Comparison of ENCODE assay signal across 8 cellular contexts in genomic region chr9:136108648-136109266, GRCh38. TPM values are rescaled to one million over a fixed set of nuclear protein-coding genes. Genes with fewer than 3 reads are reported as not detected.
DNase-seq lines count a peak whose midpoint lies in the region; ATAC-seq, FAIRE-seq and TF ChIP-seq lines count a peak whose summit lies in the region.

No MANE protein-coding gene starts in this region.

- peaks cover 5% of the 10 kb centered on the region; the same call in 1 of the 3 replicates for H3K36me3 Mint-ChIP-seq in GM23338 (ENCODE audit: low read depth)

- H2AFZ ChIP-seq in GM23338 = 0 out of 2 replicates have a peak overlapping the region, but pooled peaks have one; percentile 72

- no peak for TF ChIP-seq POLR2A in esophagus muscularis mucosa (IDR thresholded peaks at IDR 0.05; ENCODE audit: low read depth)
- no peak for TF ChIP-seq POLR2A in lower leg skin (IDR thresholded peaks at IDR 0.05)

- FAIRE-seq in small intestine (lab: Jason Lieb, UNC) = no peak

- H3K79me2 ChIP-seq in GM23338 (replicated peaks; ENCODE audit: insufficient read depth) = no peaks in the 10 kb centered on the region

- peak overlapping the region; percentile 76; the same call in 1 of the 2 replicates for H3K27ac ChIP-seq in GM23338 (ENCODE audit: low read depth)
- H3K27ac ChIP-seq in SK-N-MC = peak overlapping the region; percentile 86
- peak overlapping the region; percentile 80 to 88 (median 82) for H3K27ac ChIP-seq in esophagus muscularis mucosa (replicated peaks in 1 of 4)
- H3K27ac ChIP-seq in small intestine (ENCODE audit: low read depth in 1 of 2, low read length in 1 of 2) = peak overlapping the region; percentile 70 to 83

- H3K4me3 Mint-ChIP-seq in GM23338 = peak overlapping the region; percentile 27; the same call in 1 of the 3 replicates

- peak overlapping the region; percentile 82 for H3K4me2 ChIP-seq in GM23338

- DNase-seq in GM23338 (ENCODE audit: low spot score) (no peak), SK-N-MC (ENCODE audit: low read depth, low spot score) (no peak), esophagus muscularis mucosa (ENCODE audit: extremely low spot score) (no peak), small intestine (no peak), lower leg skin (ENCODE audit: low spot score in 2 of 2) (no peak), SIG-M5 (lab: John Stamatoyannopoulos, UW) (no peak)

- WGBS in esophagus muscularis mucosa = 77% methylated on average over 27 of the region's 27 CpGs
- 22 to 69% (median 52%) methylated on average over 27 of the region's 27 CpGs for WGBS in small intestine, 3 donors
- 48 to 63% methylated on average over 27 of the region's 27 CpGs for WGBS in lower leg skin, 2 donors

- no peaks in the 10 kb centered on the region for H3K9me3 Mint-ChIP-seq in GM23338

- H3K4me1 ChIP-seq in GM23338 (ENCODE audit: insufficient read depth) (peaks cover 46% of the 10 kb centered on the region), esophagus muscularis mucosa (peaks cover 71 to 76% (median 71%) of the 10 kb centered on the region in 4 donors), small intestine (ENCODE audit: control insufficient read depth in 2 of 2, insufficient read depth in 1 of 2, low read depth in 1 of 2, low read length in 1 of 2) (peaks cover 3 to 6% of the 10 kb centered on the region in 2 donors)

- intact Hi-C loops in esophagus muscularis mucosa (cut with DNase I) (no loop called here), lower leg skin (cut with DNase I; ENCODE audit: low total_unique reads) (no loop called here)

- H3K36me3 ChIP-seq in GM23338 (ENCODE audit: insufficient read depth) (no peaks in the 10 kb centered on the region), SK-N-MC (ENCODE audit: insufficient read depth, low read length) (no peaks in the 10 kb centered on the region), esophagus muscularis mucosa (peaks cover 0 to 6% (median under 1%) of the 10 kb centered on the region in 4 donors), small intestine (ENCODE audit: control insufficient read depth in 2 of 2, insufficient read depth in 2 of 2, low read length in 2 of 2) (no peaks in the 10 kb centered on the region)

- H3K27me3 ChIP-seq in GM23338 (ENCODE audit: insufficient read depth) = no peaks in the 10 kb centered on the region
- peaks cover 0 to 6% (median 0%) of the 10 kb centered on the region in 4 donors for H3K27me3 ChIP-seq in esophagus muscularis mucosa
- no peaks in the 10 kb centered on the region for H3K27me3 ChIP-seq in small intestine (ENCODE audit: control insufficient read depth in 2 of 2, insufficient read depth in 2 of 2, low read length in 2 of 2)

- H4K20me1 ChIP-seq in GM23338 (replicated peaks; ENCODE audit: insufficient read depth) = no peaks in the 10 kb centered on the region

- TF ChIP-seq CTCF in GM23338 (conservative IDR thresholded peaks at IDR 0.05; ENCODE audit: low read depth in 2 of 2) (no peak), esophagus muscularis mucosa (IDR thresholded peaks at IDR 0.05) (no peak), lower leg skin (IDR thresholded peaks at IDR 0.05) (no peak)

- no peak for TF ChIP-seq EP300 in esophagus muscularis mucosa (IDR thresholded peaks at IDR 0.05)

- H3K27ac Mint-ChIP-seq in GM23338 = no peak overlapping the region

- ATAC-seq in GM23338 = no peak
- ATAC-seq in GM21576 (IDR thresholded peaks at IDR 0.05; ENCODE audit: unreplicated experiment) = no peak
- ATAC-seq in GM21390 (IDR thresholded peaks at IDR 0.05; ENCODE audit: unreplicated experiment) = no peak

- peaks cover 56% of the 10 kb centered on the region for H3K4me1 Mint-ChIP-seq in GM23338

- H3K4me3 ChIP-seq in GM23338 = peak overlapping the region; percentile 57
- H3K4me3 ChIP-seq in SK-N-MC = peak overlapping the region; percentile 78
- peak overlapping the region; percentile 39 to 53 (median 48) for H3K4me3 ChIP-seq in esophagus muscularis mucosa
- peak overlapping the region in 1 of 2 donors; percentile 43 for H3K4me3 ChIP-seq in small intestine (ENCODE audit: low read depth in 1 of 2, low read length in 2 of 2)
- no peak overlapping the region for H3K4me3 ChIP-seq in lower leg skin (ENCODE audit: low read depth, poor library complexity, severe bottlenecking)

- H3K9me3 ChIP-seq in SK-N-MC (ENCODE audit: low read depth, low read length) = no peaks in the 10 kb centered on the region
- no peaks in the 10 kb centered on the region for H3K9me3 ChIP-seq in esophagus muscularis mucosa
- no peaks in the 10 kb centered on the region for H3K9me3 ChIP-seq in small intestine (ENCODE audit: control insufficient read depth, low read depth)

- peak overlapping the region; percentile 67 for H3K9ac ChIP-seq in SK-N-MC (ENCODE audit: insufficient read length)

- H3K27me3 Mint-ChIP-seq in GM23338 (ENCODE audit: insufficient read depth, low read depth, poor library complexity) = peaks cover 29% of the 10 kb centered on the region

- H3K9me2 ChIP-seq in GM23338 (ENCODE audit: insufficient read depth) = no peaks in the 10 kb centered on the region

- 0 out of 2 replicates have a peak, but pooled peaks cover 16% of the 10 kb centered on the region for H3F3A ChIP-seq in GM23338 (replicated peaks; ENCODE audit: low read depth)

TF ChIP-seq in GM23338, 12 proteins besides CTCF, POLR2A, EP300 and RAD21 (continues in another document):
- TF ChIP-seq STAT1 (IDR thresholded peaks at IDR 0.05; ENCODE audit: unreplicated experiment) = no peak
- no peak for TF ChIP-seq REST (IDR thresholded peaks at IDR 0.05; ENCODE audit: unreplicated experiment)
- TF ChIP-seq JUNB (IDR thresholded peaks at IDR 0.05; ENCODE audit: unreplicated experiment) = no peak
- no peak for TF ChIP-seq CREB1 (CRISPR knock-in tag; IDR thresholded peaks at IDR 0.05; ENCODE audit: low read depth)
- no peak for TF ChIP-seq NANOG (IDR thresholded peaks at IDR 0.05; ENCODE audit: borderline replicate concordance)

RNA-seq across cellular contexts. Expression of gene TMEM250, which starts 9.9 kb away (rescaled TPM):
- 32.6 and 39.2 TPM in 2 replicates for total RNA-seq in GM23338 (2014; rRNA removed; shearing (Covaris generic))
- polyA plus RNA-seq in GM23338 (2016; fragmentation: Nextera tagmentation; extraction: Ambion mirVana) = 11.8 and 12.2 TPM in 2 replicates
- 10 to 100 TPM; 33.6 to 77.6 (median 59.4) TPM for total RNA-seq in esophagus muscularis mucosa
- polyA plus RNA-seq in small intestine = 10 to 100 TPM; 21.2 to 43.9 (median 25.4) TPM
- total RNA-seq in lower leg skin = 10 to 100 TPM; 52.3 to 62.9 (median 55.1) TPM

RNA-seq across cellular contexts. Expression of gene NACC2, which starts 13.7 kb away (rescaled TPM):
- 16.5 and 20.8 TPM in 2 replicates for total RNA-seq in GM23338 (2014; rRNA removed; shearing (Covaris generic))
- polyA plus RNA-seq in GM23338 (2016; fragmentation: Nextera tagmentation; extraction: Ambion mirVana) = 3.2 and 3.8 TPM in 2 replicates
- 100 to 1,000 TPM in 3 of 4 donors, 10 to 100 TPM in 1; 93.8 to 192 (median 142) TPM for total RNA-seq in esophagus muscularis mucosa
- polyA plus RNA-seq in small intestine = 1 to 10 TPM; 4.9 to 9.6 (median 6.5) TPM
- total RNA-seq in lower leg skin = 10 to 100 TPM in 3 of 4 donors, 1 to 10 TPM in 1; 9.1 to 17.3 (median 13.4) TPM
